Comparison of ENCODE assay signal across 9 cellular contexts in the genomic region with DNA sequence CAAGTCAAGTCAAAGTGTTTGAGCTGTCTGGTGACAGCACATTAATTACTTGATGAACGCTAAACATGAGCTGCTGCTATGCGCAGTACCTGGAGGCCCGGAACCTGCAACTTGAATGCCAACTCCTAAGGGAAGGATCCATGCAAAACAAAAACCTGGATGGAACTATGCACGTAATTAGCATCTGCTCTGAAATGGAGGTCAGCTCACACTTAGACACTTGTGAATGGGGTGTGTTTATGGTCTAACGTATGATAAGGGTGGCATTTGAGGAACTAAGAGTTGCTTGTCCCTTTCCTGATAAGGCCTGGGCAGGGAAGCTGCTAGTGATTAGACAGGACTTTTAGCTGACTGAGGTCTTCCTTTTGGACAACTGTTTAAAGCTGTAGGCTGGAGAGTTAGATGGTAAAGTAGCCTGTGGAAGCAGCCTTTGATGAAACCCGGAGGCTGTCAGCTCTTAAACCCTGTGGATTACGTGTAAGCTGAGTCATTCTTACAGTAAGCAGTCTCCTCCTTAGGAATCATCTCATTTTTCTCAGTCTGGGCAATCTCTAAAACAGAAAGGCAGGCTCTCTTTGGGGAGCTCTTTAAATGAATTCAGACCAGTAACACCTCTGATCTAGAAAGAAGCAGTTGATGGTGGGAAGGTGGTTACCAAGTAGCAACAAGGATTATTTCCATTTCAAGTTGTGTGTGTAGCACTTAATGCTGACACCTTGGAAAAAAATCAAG. TPM values are rescaled to one million over a fixed set of nuclear protein-coding genes. Genes with fewer than 3 reads are reported as not detected.
DNase-seq lines count a peak whose midpoint lies in the region; ATAC-seq, FAIRE-seq and TF ChIP-seq lines count a peak whose summit lies in the region.
"Had no signal": no experiment of that assay in that cellular context is flagged by ENCODE, and none has a peak within 500 bp of the region (broad histone marks: within the 10 kb centered on the region; RNA-seq: fewer than 3 reads in every experiment).

No MANE protein-coding gene starts in this region.

- no peaks in the 10 kb centered on the region for H4K20me1 ChIP-seq in astrocyte (ENCODE audit: insufficient read depth, low read length)

- H3K4me1 Mint-ChIP-seq in astrocyte (ENCODE audit: low read depth, unreplicated experiment), result peaks cover 34% of the 10 kb centered on the region

- H3K36me3 Mint-ChIP-seq in astrocyte (ENCODE audit: low read depth, unreplicated experiment), result no peaks in the 10 kb centered on the region

- peaks cover 38% of the 10 kb centered on the region for H3K27me3 Mint-ChIP-seq in astrocyte (ENCODE audit: low read depth, unreplicated experiment)

- no peaks in the 10 kb centered on the region for H3K36me3 ChIP-seq in astrocyte (ENCODE audit: insufficient read depth, low read length)
- no peaks in the 10 kb centered on the region for H3K36me3 ChIP-seq in lower lobe of right lung

- no peak overlapping the region for H3K4me3 Mint-ChIP-seq in astrocyte (ENCODE audit: unreplicated experiment)

- no peak overlapping the region for H2AFZ ChIP-seq in astrocyte (ENCODE audit: low read depth, low read length)

- H3K79me2 ChIP-seq in astrocyte (ENCODE audit: insufficient read depth, low read length), result no peaks in the 10 kb centered on the region

- H3K4me2 ChIP-seq in astrocyte (ENCODE audit: low read length), result peak overlapping the region; percentile 34

- ATAC-seq in lower lobe of right lung (peak; percentile 24 to 31), GM21360 (IDR thresholded peaks at IDR 0.05; ENCODE audit: unreplicated experiment) (no peak), GM21367 (IDR thresholded peaks at IDR 0.05; ENCODE audit: unreplicated experiment) (no peak), GM19351 (IDR thresholded peaks at IDR 0.05; ENCODE audit: unreplicated experiment) (no peak)

- intact Hi-C loops in lower lobe of right lung (cut with DNase I), result no loop called here

- H3K27ac ChIP-seq in astrocyte (ENCODE audit: low read depth, low read length) (no peak overlapping the region), lower lobe of right lung (no peak overlapping the region)

- H3K9ac ChIP-seq in astrocyte (ENCODE audit: low read length), result no peak overlapping the region

- DNase-seq in AG08395 (ENCODE audit: low spot score), result peak; percentile 85
- peak; percentile 73 for DNase-seq in LHCN-M2 (ENCODE audit: low read depth)
- DNase-seq in astrocyte (ENCODE audit: low read depth), result peak; percentile 88
- no peak for DNase-seq in lower lobe of right lung
- no peak for DNase-seq in NCI-H1105 (lab: John Stamatoyannopoulos, UW)

- H3K4me3 ChIP-seq in astrocyte (ENCODE audit: insufficient read depth, low read depth, low read length) (no peak overlapping the region), lower lobe of right lung (no peak overlapping the region)

- no peaks in the 10 kb centered on the region for H3K9me3 ChIP-seq in astrocyte (ENCODE audit: insufficient read depth, low read depth, low read length)
- H3K9me3 ChIP-seq in lower lobe of right lung, result no peaks in the 10 kb centered on the region

- TF ChIP-seq CTCF in astrocyte (IDR thresholded peaks at IDR 0.05; ENCODE audit: insufficient read depth, low read depth, low read length) (no peak), lower lobe of right lung (IDR thresholded peaks at IDR 0.05) (no peak)

- peak overlapping the region; percentile 41 for H3K27ac Mint-ChIP-seq in astrocyte (ENCODE audit: unreplicated experiment)

- no peak for FAIRE-seq in astrocyte (lab: Jason Lieb, UNC)
- FAIRE-seq: keratinocyte had no signal

- no peaks in the 10 kb centered on the region for H3K9me3 Mint-ChIP-seq in astrocyte (ENCODE audit: unreplicated experiment)

- H3K27me3 ChIP-seq in astrocyte (ENCODE audit: insufficient read depth, low read length) (peaks cover 2% of the 10 kb centered on the region), lower lobe of right lung (ENCODE audit: low read depth) (no peaks in the 10 kb centered on the region)

- H3K4me1 ChIP-seq in astrocyte (ENCODE audit: insufficient read depth, low read length) (peaks cover 7% of the 10 kb centered on the region), lower lobe of right lung (peaks cover 62% of the 10 kb centered on the region)

RNA-seq across cellular contexts. Expression of a gene that starts 6.8 kb away (rescaled TPM):
- under 0.01 TPM in 1 of 2 replicates, not detected in the other for total RNA-seq in LHCN-M2 (2014; rRNA removed)
- polyA plus RNA-seq in LHCN-M2 (2012), result 0.05 TPM
- 0.70 and 0.77 TPM in 2 replicates for total RNA-seq in astrocyte
- total RNA-seq in lower lobe of right lung, result 23.2 TPM

Comparison
In these comparisons a context has a peak if more than half of its experiments do, and no peak if none do; other contexts are left out.
1. DNase-seq: peak in AG08395 (single experiment), LHCN-M2 (single experiment) and astrocyte (single experiment); none in lower lobe of right lung (single experiment) and NCI-H1105 (single experiment).
2. ATAC-seq: peak in lower lobe of right lung (2 of 2); none in GM21360 (single experiment), GM21367 (single experiment) and GM19351 (single experiment).
3. RNA of a gene that starts 6.8 kb away (total RNA-seq): 23.2 TPM in lower lobe of right lung (single experiment); 0.70 to 0.77 TPM in astrocyte and under 0.01 TPM in LHCN-M2; every median in the first group is over 10 times any median in the second.